ENCODE assay signal across 1 cellular context in genomic region chr17:63843387-63844292, GRCh38.
TF ChIP-seq lines count a peak whose summit lies in the region.

No MANE protein-coding gene starts in this region.

TF ChIP-seq in GM12878, 131 proteins besides CTCF, POLR2A, EP300 and RAD21 (continued from another document):
- TF ChIP-seq BCL3 (IDR thresholded peaks at IDR 0.05; ENCODE audit: borderline replicate concordance, insufficient read depth, low read depth, low read length, poor library complexity, severe bottlenecking), result no peak
- TF ChIP-seq FOS (IDR thresholded peaks at IDR 0.05; ENCODE audit: borderline replicate concordance, extremely low read depth, insufficient read length), result no peak
